In genomic region chr6:157764346-157765068, GRCh38 we compare ENCODE assay signal across 1 cellular context.
TF ChIP-seq lines count a peak whose summit lies in the region.

No MANE protein-coding gene starts in this region.

TF ChIP-seq in K562, 482 proteins besides CTCF, POLR2A, EP300 and RAD21 (continued from another document and continues in another):
- TF ChIP-seq ZNF133 (CRISPR knock-in tag; IDR thresholded peaks at IDR 0.05), result no peak
- no peak for TF ChIP-seq OTX1 (CRISPR knock-in tag; IDR thresholded peaks at IDR 0.05)
- TF ChIP-seq, protein P1, sequence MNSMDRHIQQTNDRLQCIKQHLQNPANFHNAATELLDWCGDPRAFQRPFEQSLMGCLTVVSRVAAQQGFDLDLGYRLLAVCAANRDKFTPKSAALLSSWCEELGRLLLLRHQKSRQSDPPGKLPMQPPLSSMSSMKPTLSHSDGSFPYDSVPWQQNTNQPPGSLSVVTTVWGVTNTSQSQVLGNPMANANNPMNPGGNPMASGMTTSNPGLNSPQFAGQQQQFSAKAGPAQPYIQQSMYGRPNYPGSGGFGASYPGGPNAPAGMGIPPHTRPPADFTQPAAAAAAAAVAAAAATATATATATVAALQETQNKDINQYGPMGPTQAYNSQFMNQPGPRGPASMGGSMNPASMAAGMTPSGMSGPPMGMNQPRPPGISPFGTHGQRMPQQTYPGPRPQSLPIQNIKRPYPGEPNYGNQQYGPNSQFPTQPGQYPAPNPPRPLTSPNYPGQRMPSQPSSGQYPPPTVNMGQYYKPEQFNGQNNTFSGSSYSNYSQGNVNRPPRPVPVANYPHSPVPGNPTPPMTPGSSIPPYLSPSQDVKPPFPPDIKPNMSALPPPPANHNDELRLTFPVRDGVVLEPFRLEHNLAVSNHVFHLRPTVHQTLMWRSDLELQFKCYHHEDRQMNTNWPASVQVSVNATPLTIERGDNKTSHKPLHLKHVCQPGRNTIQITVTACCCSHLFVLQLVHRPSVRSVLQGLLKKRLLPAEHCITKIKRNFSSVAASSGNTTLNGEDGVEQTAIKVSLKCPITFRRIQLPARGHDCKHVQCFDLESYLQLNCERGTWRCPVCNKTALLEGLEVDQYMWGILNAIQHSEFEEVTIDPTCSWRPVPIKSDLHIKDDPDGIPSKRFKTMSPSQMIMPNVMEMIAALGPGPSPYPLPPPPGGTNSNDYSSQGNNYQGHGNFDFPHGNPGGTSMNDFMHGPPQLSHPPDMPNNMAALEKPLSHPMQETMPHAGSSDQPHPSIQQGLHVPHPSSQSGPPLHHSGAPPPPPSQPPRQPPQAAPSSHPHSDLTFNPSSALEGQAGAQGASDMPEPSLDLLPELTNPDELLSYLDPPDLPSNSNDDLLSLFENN (IDR thresholded peaks at IDR 0.05; ENCODE audit: low read depth in 2 of 2, low read length in 2 of 2), result no peak
- TF ChIP-seq ELF4 (CRISPR knock-in tag; IDR thresholded peaks at IDR 0.05), result no peak
- TF ChIP-seq RHOXF2B (CRISPR knock-in tag; conservative IDR thresholded peaks at IDR 0.05), result no peak
- peak; percentile 48 for TF ChIP-seq EP400 (IDR thresholded peaks at IDR 0.05)
- TF ChIP-seq, protein P2, sequence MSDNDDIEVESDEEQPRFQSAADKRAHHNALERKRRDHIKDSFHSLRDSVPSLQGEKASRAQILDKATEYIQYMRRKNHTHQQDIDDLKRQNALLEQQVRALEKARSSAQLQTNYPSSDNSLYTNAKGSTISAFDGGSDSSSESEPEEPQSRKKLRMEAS (CRISPR knock-in tag; IDR thresholded peaks at IDR 0.05), result peak; percentile 95
- TF ChIP-seq U2AF2 (optimal IDR thresholded peaks at IDR 0.05; ENCODE audit: low read depth, low read length), result no peak
- TF ChIP-seq, protein P3, sequence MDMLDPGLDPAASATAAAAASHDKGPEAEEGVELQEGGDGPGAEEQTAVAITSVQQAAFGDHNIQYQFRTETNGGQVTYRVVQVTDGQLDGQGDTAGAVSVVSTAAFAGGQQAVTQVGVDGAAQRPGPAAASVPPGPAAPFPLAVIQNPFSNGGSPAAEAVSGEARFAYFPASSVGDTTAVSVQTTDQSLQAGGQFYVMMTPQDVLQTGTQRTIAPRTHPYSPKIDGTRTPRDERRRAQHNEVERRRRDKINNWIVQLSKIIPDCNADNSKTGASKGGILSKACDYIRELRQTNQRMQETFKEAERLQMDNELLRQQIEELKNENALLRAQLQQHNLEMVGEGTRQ (CRISPR knock-in tag; IDR thresholded peaks at IDR 0.05), result peak; percentile 97
- TF ChIP-seq PHF20 (IDR thresholded peaks at IDR 0.05; ENCODE audit: partially characterized antibody), result no peak
- TF ChIP-seq, protein P4, sequence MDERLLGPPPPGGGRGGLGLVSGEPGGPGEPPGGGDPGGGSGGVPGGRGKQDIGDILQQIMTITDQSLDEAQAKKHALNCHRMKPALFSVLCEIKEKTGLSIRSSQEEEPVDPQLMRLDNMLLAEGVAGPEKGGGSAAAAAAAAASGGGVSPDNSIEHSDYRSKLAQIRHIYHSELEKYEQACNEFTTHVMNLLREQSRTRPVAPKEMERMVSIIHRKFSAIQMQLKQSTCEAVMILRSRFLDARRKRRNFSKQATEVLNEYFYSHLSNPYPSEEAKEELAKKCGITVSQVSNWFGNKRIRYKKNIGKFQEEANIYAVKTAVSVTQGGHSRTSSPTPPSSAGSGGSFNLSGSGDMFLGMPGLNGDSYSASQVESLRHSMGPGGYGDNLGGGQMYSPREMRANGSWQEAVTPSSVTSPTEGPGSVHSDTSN (CRISPR knock-in tag; IDR thresholded peaks at IDR 0.05; ENCODE audit: low read depth), result no peak
- TF ChIP-seq, protein P4 (tag; conservative IDR thresholded peaks at IDR 0.05; ENCODE audit: low read depth), result peak; percentile 86
- TF ChIP-seq, protein P5, sequence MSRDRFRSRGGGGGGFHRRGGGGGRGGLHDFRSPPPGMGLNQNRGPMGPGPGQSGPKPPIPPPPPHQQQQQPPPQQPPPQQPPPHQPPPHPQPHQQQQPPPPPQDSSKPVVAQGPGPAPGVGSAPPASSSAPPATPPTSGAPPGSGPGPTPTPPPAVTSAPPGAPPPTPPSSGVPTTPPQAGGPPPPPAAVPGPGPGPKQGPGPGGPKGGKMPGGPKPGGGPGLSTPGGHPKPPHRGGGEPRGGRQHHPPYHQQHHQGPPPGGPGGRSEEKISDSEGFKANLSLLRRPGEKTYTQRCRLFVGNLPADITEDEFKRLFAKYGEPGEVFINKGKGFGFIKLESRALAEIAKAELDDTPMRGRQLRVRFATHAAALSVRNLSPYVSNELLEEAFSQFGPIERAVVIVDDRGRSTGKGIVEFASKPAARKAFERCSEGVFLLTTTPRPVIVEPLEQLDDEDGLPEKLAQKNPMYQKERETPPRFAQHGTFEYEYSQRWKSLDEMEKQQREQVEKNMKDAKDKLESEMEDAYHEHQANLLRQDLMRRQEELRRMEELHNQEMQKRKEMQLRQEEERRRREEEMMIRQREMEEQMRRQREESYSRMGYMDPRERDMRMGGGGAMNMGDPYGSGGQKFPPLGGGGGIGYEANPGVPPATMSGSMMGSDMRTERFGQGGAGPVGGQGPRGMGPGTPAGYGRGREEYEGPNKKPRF (IDR thresholded peaks at IDR 0.05; ENCODE audit: low read depth, low read length), result no peak
- TF ChIP-seq ZKSCAN8 (CRISPR knock-in tag; IDR thresholded peaks at IDR 0.05), result no peak; the same call in 1 of the 2 replicates
- TF ChIP-seq JUN (IDR thresholded peaks at IDR 0.05; ENCODE audit: borderline replicate concordance, low read depth, low read length), result peak; percentile 95
- no peak for TF ChIP-seq JUN (CRISPR knock-in tag; IDR thresholded peaks at IDR 0.05; ENCODE audit: borderline replicate concordance)
- no peak for TF ChIP-seq BRF1 (IDR thresholded peaks at IDR 0.05; ENCODE audit: borderline replicate concordance, extremely low read depth, insufficient read length)
- no peak for TF ChIP-seq LARP7 (IDR thresholded peaks at IDR 0.05)
- TF ChIP-seq SOX6 (IDR thresholded peaks at IDR 0.05), result peak; percentile 76
- no peak for TF ChIP-seq EZH2 (IDR thresholded peaks at IDR 0.05; ENCODE audit: borderline replicate concordance, low read depth, low read length)
- TF ChIP-seq ZNF76 (CRISPR knock-in tag; IDR thresholded peaks at IDR 0.05; ENCODE audit: borderline replicate concordance), result no peak
- TF ChIP-seq ZNF175 (CRISPR knock-in tag; IDR thresholded peaks at IDR 0.05; ENCODE audit: low read depth), result peak; percentile 74; the same call in 1 of the 2 replicates
- no peak for TF ChIP-seq CCAR2 (IDR thresholded peaks at IDR 0.05; ENCODE audit: low read depth, low read length)
- no peak for TF ChIP-seq SREBF1 (IDR thresholded peaks at IDR 0.05; ENCODE audit: borderline replicate concordance, low read depth, low read length)
- TF ChIP-seq CHCHD3 (CRISPR knock-in tag; IDR thresholded peaks at IDR 0.05), result no peak
- TF ChIP-seq CBFA2T3 (IDR thresholded peaks at IDR 0.05), result peak; percentile 43; the same call in 1 of the 2 replicates
- no peak for TF ChIP-seq PPARD (CRISPR knock-in tag; IDR thresholded peaks at IDR 0.05)
- TF ChIP-seq HNRNPL (IDR thresholded peaks at IDR 0.05; ENCODE audit: low read depth, low read length), result no peak
- TF ChIP-seq HNRNPLL (IDR thresholded peaks at IDR 0.05; ENCODE audit: low read depth, low read length, poor library complexity, severe bottlenecking), result no peak
- TF ChIP-seq PHB (CRISPR knock-in tag; IDR thresholded peaks at IDR 0.05), result no peak
- TF ChIP-seq, protein P6, sequence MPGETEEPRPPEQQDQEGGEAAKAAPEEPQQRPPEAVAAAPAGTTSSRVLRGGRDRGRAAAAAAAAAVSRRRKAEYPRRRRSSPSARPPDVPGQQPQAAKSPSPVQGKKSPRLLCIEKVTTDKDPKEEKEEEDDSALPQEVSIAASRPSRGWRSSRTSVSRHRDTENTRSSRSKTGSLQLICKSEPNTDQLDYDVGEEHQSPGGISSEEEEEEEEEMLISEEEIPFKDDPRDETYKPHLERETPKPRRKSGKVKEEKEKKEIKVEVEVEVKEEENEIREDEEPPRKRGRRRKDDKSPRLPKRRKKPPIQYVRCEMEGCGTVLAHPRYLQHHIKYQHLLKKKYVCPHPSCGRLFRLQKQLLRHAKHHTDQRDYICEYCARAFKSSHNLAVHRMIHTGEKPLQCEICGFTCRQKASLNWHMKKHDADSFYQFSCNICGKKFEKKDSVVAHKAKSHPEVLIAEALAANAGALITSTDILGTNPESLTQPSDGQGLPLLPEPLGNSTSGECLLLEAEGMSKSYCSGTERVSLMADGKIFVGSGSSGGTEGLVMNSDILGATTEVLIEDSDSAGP (CRISPR knock-in tag; IDR thresholded peaks at IDR 0.05), result no peak
- TF ChIP-seq ESRRA (IDR thresholded peaks at IDR 0.05; ENCODE audit: borderline replicate concordance, low read depth), result no peak
- TF ChIP-seq TGIF2 (CRISPR knock-in tag; IDR thresholded peaks at IDR 0.05), result no peak
- TF ChIP-seq POU5F1 (IDR thresholded peaks at IDR 0.05; ENCODE audit: borderline replicate concordance, low read depth, low read length, partially characterized antibody), result no peak
- TF ChIP-seq ZBTB2 (IDR thresholded peaks at IDR 0.05), result no peak
- TF ChIP-seq HDAC3 (IDR thresholded peaks at IDR 0.05; ENCODE audit: borderline replicate concordance, partially characterized antibody), result no peak
- no peak for TF ChIP-seq FOXO4 (CRISPR knock-in tag; IDR thresholded peaks at IDR 0.05)
- TF ChIP-seq FOXK1 (CRISPR knock-in tag; IDR thresholded peaks at IDR 0.05; ENCODE audit: borderline replicate concordance), result 0 out of 2 replicates have a peak, but pooled peaks have one; percentile 50
- no peak for TF ChIP-seq SIX5 (IDR thresholded peaks at IDR 0.05; ENCODE audit: borderline replicate concordance in 1 of 2, insufficient read depth in 1 of 2, low read depth in 1 of 2, low read length in 2 of 2)
- TF ChIP-seq ZNF507 (tag; conservative IDR thresholded peaks at IDR 0.05), result no peak
- TF ChIP-seq, protein P7, sequence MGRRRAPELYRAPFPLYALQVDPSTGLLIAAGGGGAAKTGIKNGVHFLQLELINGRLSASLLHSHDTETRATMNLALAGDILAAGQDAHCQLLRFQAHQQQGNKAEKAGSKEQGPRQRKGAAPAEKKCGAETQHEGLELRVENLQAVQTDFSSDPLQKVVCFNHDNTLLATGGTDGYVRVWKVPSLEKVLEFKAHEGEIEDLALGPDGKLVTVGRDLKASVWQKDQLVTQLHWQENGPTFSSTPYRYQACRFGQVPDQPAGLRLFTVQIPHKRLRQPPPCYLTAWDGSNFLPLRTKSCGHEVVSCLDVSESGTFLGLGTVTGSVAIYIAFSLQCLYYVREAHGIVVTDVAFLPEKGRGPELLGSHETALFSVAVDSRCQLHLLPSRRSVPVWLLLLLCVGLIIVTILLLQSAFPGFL (CRISPR knock-in tag; IDR thresholded peaks at IDR 0.05), result no peak
- no peak for TF ChIP-seq ZKSCAN3 (CRISPR knock-in tag; IDR thresholded peaks at IDR 0.05)
- TF ChIP-seq TCF3 (CRISPR knock-in tag; IDR thresholded peaks at IDR 0.05), result 0 out of 2 replicates have a peak, but pooled peaks have one; percentile 10
- TF ChIP-seq, protein P8, sequence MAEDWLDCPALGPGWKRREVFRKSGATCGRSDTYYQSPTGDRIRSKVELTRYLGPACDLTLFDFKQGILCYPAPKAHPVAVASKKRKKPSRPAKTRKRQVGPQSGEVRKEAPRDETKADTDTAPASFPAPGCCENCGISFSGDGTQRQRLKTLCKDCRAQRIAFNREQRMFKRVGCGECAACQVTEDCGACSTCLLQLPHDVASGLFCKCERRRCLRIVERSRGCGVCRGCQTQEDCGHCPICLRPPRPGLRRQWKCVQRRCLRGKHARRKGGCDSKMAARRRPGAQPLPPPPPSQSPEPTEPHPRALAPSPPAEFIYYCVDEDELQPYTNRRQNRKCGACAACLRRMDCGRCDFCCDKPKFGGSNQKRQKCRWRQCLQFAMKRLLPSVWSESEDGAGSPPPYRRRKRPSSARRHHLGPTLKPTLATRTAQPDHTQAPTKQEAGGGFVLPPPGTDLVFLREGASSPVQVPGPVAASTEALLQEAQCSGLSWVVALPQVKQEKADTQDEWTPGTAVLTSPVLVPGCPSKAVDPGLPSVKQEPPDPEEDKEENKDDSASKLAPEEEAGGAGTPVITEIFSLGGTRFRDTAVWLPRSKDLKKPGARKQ (CRISPR knock-in tag; IDR thresholded peaks at IDR 0.05), result no peak
- TF ChIP-seq SP1 (CRISPR knock-in tag; IDR thresholded peaks at IDR 0.05), result no peak
- TF ChIP-seq E2F4 (CRISPR knock-in tag; IDR thresholded peaks at IDR 0.05; ENCODE audit: low read depth), result no peak
- TF ChIP-seq CBFB (CRISPR knock-in tag; IDR thresholded peaks at IDR 0.05), result no peak
- TF ChIP-seq ZSCAN29 (IDR thresholded peaks at IDR 0.05), result peak; percentile 97
- TF ChIP-seq DNMT1 (IDR thresholded peaks at IDR 0.05), result no peak
- peak; percentile 71 for TF ChIP-seq SMAD4 (CRISPR knock-in tag; conservative IDR thresholded peaks at IDR 0.05)
- TF ChIP-seq SMC3 (conservative IDR thresholded peaks at IDR 0.05; ENCODE audit: insufficient read depth, low read depth, low read length), result no peak
